ENCODE assay signal across 8 cellular contexts in the genomic region with DNA sequence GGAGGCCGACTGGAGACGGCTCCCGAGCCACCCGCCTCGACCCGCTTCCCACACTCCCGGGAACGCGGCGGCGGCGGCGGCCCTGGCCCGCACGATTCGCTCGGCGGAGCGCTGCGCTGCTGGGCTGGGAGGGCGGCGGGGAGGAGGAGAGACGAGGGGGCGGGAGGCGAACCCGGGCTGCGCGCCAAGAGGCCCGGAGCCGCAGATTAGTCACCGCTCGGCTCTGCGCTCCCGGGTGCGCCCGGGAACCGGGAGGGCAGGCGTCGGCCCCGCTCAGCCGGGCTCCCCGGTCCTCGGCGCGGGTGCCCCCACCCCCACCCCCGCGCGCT. TPM values are rescaled to one million over a fixed set of nuclear protein-coding genes. Genes with fewer than 3 reads are reported as not detected.
DNase-seq lines count a peak whose midpoint lies in the region; ATAC-seq and TF ChIP-seq lines count a peak whose summit lies in the region.

No MANE protein-coding gene starts in this region.

- intact Hi-C loops in Right ventricle myocardium superior (cut with DNase I), result loop anchor here (2.0 kb wide), 1 partner anchor 64 kb away; no protein-coding TSS in a partner anchor

- H3K4me1 Mint-ChIP-seq in activated naive CD8-positive, alpha-beta T cell treated with anti-CD3 and anti-CD28 coated beads for 36 hours, result peaks cover 8% of the 10 kb centered on the region
- H3K4me1 Mint-ChIP-seq in osteocyte (ENCODE audit: unreplicated experiment), result peaks cover 41% of the 10 kb centered on the region

- H3K36me3 Mint-ChIP-seq in activated naive CD8-positive, alpha-beta T cell treated with anti-CD3 and anti-CD28 coated beads for 36 hours, result no peaks in the 10 kb centered on the region
- no peaks in the 10 kb centered on the region for H3K36me3 Mint-ChIP-seq in osteocyte (ENCODE audit: unreplicated experiment)

- DNase-seq in AG09309 (ENCODE audit: low read depth) (no peak), HCEC 1CT (peak; percentile 65), RPMI8226 (peak; percentile 86), Right ventricle myocardium superior (peak; percentile 85), osteocyte (ENCODE audit: extremely low spot score, unreplicated experiment) (peak; percentile 91)
- DNase-seq in activated naive CD8-positive, alpha-beta T cell treated with anti-CD3 and anti-CD28 coated beads for 36 hours, result peak; percentile 75

- H3K27me3 Mint-ChIP-seq in activated naive CD8-positive, alpha-beta T cell treated with anti-CD3 and anti-CD28 coated beads for 36 hours, result peaks cover 3% of the 10 kb centered on the region
- no peaks in the 10 kb centered on the region for H3K27me3 Mint-ChIP-seq in osteocyte (ENCODE audit: unreplicated experiment)

- H3K4me3 ChIP-seq in AG09309 (ENCODE audit: control insufficient read depth, low read depth, low read length), result peak overlapping the region; percentile 36

- TF ChIP-seq CTCF in AG09309 (IDR thresholded peaks at IDR 0.05; ENCODE audit: control insufficient read depth, insufficient read depth, low read depth, low read length, missing control alignments) (no peak), osteocyte (IDR thresholded peaks at IDR 0.05) (no peak)

- no peak overlapping the region for H3K27ac Mint-ChIP-seq in activated naive CD8-positive, alpha-beta T cell treated with anti-CD3 and anti-CD28 coated beads for 36 hours
- peak overlapping the region; percentile 95 for H3K27ac Mint-ChIP-seq in osteocyte (ENCODE audit: unreplicated experiment)

- no peaks in the 10 kb centered on the region for H3K9me3 Mint-ChIP-seq in activated naive CD8-positive, alpha-beta T cell treated with anti-CD3 and anti-CD28 coated beads for 36 hours
- no peaks in the 10 kb centered on the region for H3K9me3 Mint-ChIP-seq in osteocyte (ENCODE audit: unreplicated experiment)

- no peak overlapping the region for H3K4me3 Mint-ChIP-seq in activated naive CD8-positive, alpha-beta T cell treated with anti-CD3 and anti-CD28 coated beads for 36 hours
- H3K4me3 Mint-ChIP-seq in osteocyte (ENCODE audit: unreplicated experiment), result peak overlapping the region; percentile 54

- ATAC-seq in Right ventricle myocardium superior (ENCODE audit: poor library complexity) (peak; percentile 82), GM21367 (IDR thresholded peaks at IDR 0.05; ENCODE audit: unreplicated experiment) (no peak), GM21723 (IDR thresholded peaks at IDR 0.05; ENCODE audit: unreplicated experiment) (no peak)

RNA-seq across cellular contexts. Expression of gene BCOR, which starts 11.2 kb away (rescaled TPM):
- total RNA-seq in activated naive CD8-positive, alpha-beta T cell treated with anti-CD3 and anti-CD28 coated beads for 36 hours, result 10 to 100 TPM; 32.3 to 36.0 TPM
- 14.0 TPM for total RNA-seq in Right ventricle myocardium superior
- 24.1 and 24.8 TPM in 2 replicates for total RNA-seq in osteocyte
